ENCODE assay signal across 1 cellular context in the genomic region with DNA sequence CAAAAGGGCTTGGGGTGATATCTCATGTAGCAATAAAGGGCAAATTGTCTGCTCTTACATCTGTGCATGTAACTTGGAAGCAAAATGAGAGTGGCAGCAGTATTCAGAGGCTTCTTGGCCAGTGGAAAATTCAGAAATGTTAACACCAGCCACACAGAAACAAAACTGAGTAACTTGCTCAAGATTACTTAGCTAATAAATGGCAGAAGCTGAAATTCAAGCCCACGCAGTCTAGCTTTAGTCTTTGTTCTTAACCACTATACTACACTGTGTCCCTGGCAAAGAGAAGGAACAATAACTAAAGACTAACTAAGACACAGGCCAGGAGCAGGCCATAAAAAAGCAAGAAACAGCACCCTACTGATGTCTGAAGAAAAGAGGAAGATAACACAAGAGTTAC.
TF ChIP-seq lines count a peak whose summit lies in the region.

No MANE protein-coding gene starts in this region.

TF ChIP-seq in K562, 482 proteins besides CTCF, POLR2A, EP300 and RAD21 (continued from another document):
- TF ChIP-seq, protein P1, sequence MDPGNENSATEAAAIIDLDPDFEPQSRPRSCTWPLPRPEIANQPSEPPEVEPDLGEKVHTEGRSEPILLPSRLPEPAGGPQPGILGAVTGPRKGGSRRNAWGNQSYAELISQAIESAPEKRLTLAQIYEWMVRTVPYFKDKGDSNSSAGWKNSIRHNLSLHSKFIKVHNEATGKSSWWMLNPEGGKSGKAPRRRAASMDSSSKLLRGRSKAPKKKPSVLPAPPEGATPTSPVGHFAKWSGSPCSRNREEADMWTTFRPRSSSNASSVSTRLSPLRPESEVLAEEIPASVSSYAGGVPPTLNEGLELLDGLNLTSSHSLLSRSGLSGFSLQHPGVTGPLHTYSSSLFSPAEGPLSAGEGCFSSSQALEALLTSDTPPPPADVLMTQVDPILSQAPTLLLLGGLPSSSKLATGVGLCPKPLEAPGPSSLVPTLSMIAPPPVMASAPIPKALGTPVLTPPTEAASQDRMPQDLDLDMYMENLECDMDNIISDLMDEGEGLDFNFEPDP (CRISPR knock-in tag; IDR thresholded peaks at IDR 0.05) = no peak
- TF ChIP-seq NFIX (CRISPR knock-in tag; IDR thresholded peaks at IDR 0.05; ENCODE audit: low read depth) = no peak
